36 cellular contexts compared by ENCODE assay signal in genomic region chr9:105841562-105841961, GRCh38.
"Had no signal": no experiment of that assay in that cellular context is flagged by ENCODE, and none has a peak within 500 bp of the region (broad histone marks: within the 10 kb centered on the region; RNA-seq: fewer than 3 reads in every experiment).

No MANE protein-coding gene starts in this region.

- H3K4me3 Mint-ChIP-seq: activated naive CD4-positive, alpha-beta T cell treated with anti-CD3 and anti-CD28 coated beads for 36 hours; activated naive CD4-positive, alpha-beta T cell treated with anti-CD3 and anti-CD28 coated beads, Interleukin-2, amount 10 ng/mL, durations not matched to agents 7 days and 5 days; activated naive CD4-positive, alpha-beta T cell treated with anti-CD3 and anti-CD28 coated beads, Interleukin-2, amount 50 U/mL, for 24 hours; activated naive CD8-positive, alpha-beta T cell; activated naive CD8-positive, alpha-beta T cell treated with anti-CD3 and anti-CD28 coated beads for 36 hours; activated naive CD8-positive, alpha-beta T cell treated with anti-CD3 and anti-CD28 coated beads, Interleukin-2, amount 10 ng/mL, durations not matched to agents 7 days and 5 days; activated naive CD8-positive, alpha-beta T cell treated with anti-CD3 and anti-CD28 coated beads, Interleukin-2, amount 50 U/mL, for 24 hours; activated T-cell treated with anti-CD3 and anti-CD28 coated beads, Interleukin-2, amount 50 U/mL, for 24 hours; activated T-cell treated with anti-CD3 and anti-CD28 coated beads, Interleukin-2, amount 50 U/mL, for 4 hours; activated T-cell treated with anti-CD3 and anti-CD28 coated beads, Interleukin-2, amount 50 U/mL, for 72 hours; activated T-helper 1 cell treated with anti-CD3 and anti-CD28 coated beads, Interleukin-12 subunit alpha, Interleukin-12 subunit beta, Interleukin-2, Interleukin-4 antibody, amounts not matched to agents 30 ng/mL and 10 ng/mL and 1 ng/mL, durations not matched to agents 14 hours and 24 hours and 36 hours; activated T-helper 17 cell treated with anti-CD3 and anti-CD28 coated beads, Interleukin-2, amount 50 U/mL, for 72 hours; brain; central memory CD8-positive, alpha-beta T cell had no signal

- DNase-seq: activated effector memory CD4-positive, alpha-beta T cell treated with anti-CD3 and anti-CD28 coated beads, Interleukin-2, amount 50 U/mL, for 16 hours; activated effector memory CD4-positive, alpha-beta T cell treated with Interleukin-2 at 50 U/mL for 16 hours; activated gamma-delta T cell; activated gamma-delta T cell treated with Interleukin-2 at 50 U/mL for 16 hours; activated naive CD4-positive, alpha-beta T cell; activated naive CD4-positive, alpha-beta T cell treated with anti-CD3 and anti-CD28 coated beads, Interleukin-2, amount 50 U/mL, for 16 hours; activated naive CD4-positive, alpha-beta T cell treated with Interleukin-2 at 50 U/mL for 16 hours; activated naive CD8-positive, alpha-beta T cell treated with anti-CD3 and anti-CD28 coated beads, Interleukin-2, amount 10 ng/mL, durations not matched to agents 7 days and 5 days; activated T-cell treated with anti-CD3 and anti-CD28 coated beads, Interleukin-2, amount 50 U/mL, for 1 hour; activated T-cell treated with anti-CD3 and anti-CD28 coated beads, Interleukin-2, amount 50 U/mL, for 24 hours; activated T-cell treated with anti-CD3 and anti-CD28 coated beads, Interleukin-2, amount 50 U/mL, for 4 hours; amniotic stem cell; aorta; central memory CD4-positive, alpha-beta T cell; cerebellar nuclear complex had no signal

- H3K27ac ChIP-seq: adrenal gland, ascending aorta, body of pancreas, brain microvascular endothelial cell, breast epithelium, cardiac muscle cell had no signal

- H3K9me3 Mint-ChIP-seq: activated naive CD4-positive, alpha-beta T cell treated with anti-CD3 and anti-CD28 coated beads for 36 hours; activated naive CD4-positive, alpha-beta T cell treated with anti-CD3 and anti-CD28 coated beads, Interleukin-2, amount 10 ng/mL, durations not matched to agents 7 days and 5 days; activated naive CD4-positive, alpha-beta T cell treated with anti-CD3 and anti-CD28 coated beads, Interleukin-2, amount 50 U/mL, for 24 hours; activated naive CD4-positive, alpha-beta T cell treated with anti-CD3 and anti-CD28 coated beads, Interleukin-2, amount 50 U/mL, for 72 hours; activated naive CD8-positive, alpha-beta T cell treated with anti-CD3 and anti-CD28 coated beads for 36 hours; activated naive CD8-positive, alpha-beta T cell treated with anti-CD3 and anti-CD28 coated beads, Interleukin-2, amount 10 ng/mL, durations not matched to agents 7 days and 5 days; activated naive CD8-positive, alpha-beta T cell treated with anti-CD3 and anti-CD28 coated beads, Interleukin-2, amount 50 U/mL, for 24 hours; activated T-cell treated with anti-CD3 and anti-CD28 coated beads, Interleukin-2, amount 50 U/mL, for 24 hours; activated T-cell treated with anti-CD3 and anti-CD28 coated beads, Interleukin-2, amount 50 U/mL, for 4 hours; activated T-cell treated with anti-CD3 and anti-CD28 coated beads, Interleukin-2, amount 50 U/mL, for 72 hours; activated T-helper 1 cell treated with anti-CD3 and anti-CD28 coated beads, Interleukin-12 subunit alpha, Interleukin-12 subunit beta, Interleukin-2, Interleukin-4 antibody, amounts not matched to agents 30 ng/mL and 10 ng/mL and 1 ng/mL, durations not matched to agents 14 hours and 24 hours and 36 hours; activated T-helper 17 cell treated with anti-CD3 and anti-CD28 coated beads, Interleukin-2, amount 50 U/mL, for 72 hours; activated T-helper 2 cell treated with anti-CD3 and anti-CD28 coated beads, Interferon-gamma antibody, Interleukin-2, Interleukin-4, amounts not matched to agents 10 μg/mL and 5 μg/mL and 100 μg/mL, durations not matched to agents 14 hours and 24 hours and 36 hours had no signal

- FAIRE-seq: astrocyte, bronchial epithelial cell had no signal

- H3K27ac Mint-ChIP-seq: activated naive CD4-positive, alpha-beta T cell treated with anti-CD3 and anti-CD28 coated beads for 36 hours; activated naive CD4-positive, alpha-beta T cell treated with anti-CD3 and anti-CD28 coated beads, Interleukin-2, amount 10 ng/mL, durations not matched to agents 7 days and 5 days; activated naive CD4-positive, alpha-beta T cell treated with anti-CD3 and anti-CD28 coated beads, Interleukin-2, amount 50 U/mL, for 24 hours; activated naive CD4-positive, alpha-beta T cell treated with anti-CD3 and anti-CD28 coated beads, Interleukin-2, amount 50 U/mL, for 72 hours; activated naive CD8-positive, alpha-beta T cell; activated naive CD8-positive, alpha-beta T cell treated with anti-CD3 and anti-CD28 coated beads for 36 hours; activated naive CD8-positive, alpha-beta T cell treated with anti-CD3 and anti-CD28 coated beads, Interleukin-2, amount 10 ng/mL, durations not matched to agents 7 days and 5 days; activated naive CD8-positive, alpha-beta T cell treated with anti-CD3 and anti-CD28 coated beads, Interleukin-2, amount 50 U/mL, for 24 hours; activated T-cell treated with anti-CD3 and anti-CD28 coated beads, Interleukin-2, amount 50 U/mL, for 24 hours; activated T-cell treated with anti-CD3 and anti-CD28 coated beads, Interleukin-2, amount 50 U/mL, for 72 hours; activated T-helper 1 cell treated with anti-CD3 and anti-CD28 coated beads, Interleukin-12 subunit alpha, Interleukin-12 subunit beta, Interleukin-2, Interleukin-4 antibody, amounts not matched to agents 30 ng/mL and 10 ng/mL and 1 ng/mL, durations not matched to agents 14 hours and 24 hours and 36 hours; activated T-helper 17 cell treated with anti-CD3 and anti-CD28 coated beads, Interleukin-2, amount 50 U/mL, for 72 hours; activated T-helper 2 cell treated with anti-CD3 and anti-CD28 coated beads, Interferon-gamma antibody, Interleukin-2, Interleukin-4, amounts not matched to agents 10 μg/mL and 5 μg/mL and 100 μg/mL, durations not matched to agents 14 hours and 24 hours and 36 hours; brain had no signal

- H3K27me3 Mint-ChIP-seq: activated naive CD4-positive, alpha-beta T cell treated with anti-CD3 and anti-CD28 coated beads, Interleukin-2, amount 10 ng/mL, durations not matched to agents 7 days and 5 days; activated naive CD4-positive, alpha-beta T cell treated with anti-CD3 and anti-CD28 coated beads, Interleukin-2, amount 50 U/mL, for 24 hours; activated naive CD8-positive, alpha-beta T cell; activated naive CD8-positive, alpha-beta T cell treated with anti-CD3 and anti-CD28 coated beads for 36 hours; activated naive CD8-positive, alpha-beta T cell treated with anti-CD3 and anti-CD28 coated beads, Interleukin-2, amount 50 U/mL, for 24 hours; activated T-cell treated with anti-CD3 and anti-CD28 coated beads, Interleukin-2, amount 50 U/mL, for 24 hours; activated T-helper 17 cell treated with anti-CD3 and anti-CD28 coated beads, Interleukin-2, amount 50 U/mL, for 72 hours had no signal

- H3K4me1 ChIP-seq: adrenal gland, ascending aorta, body of pancreas, breast epithelium had no signal

- H3K4me3 ChIP-seq: adrenal gland, ascending aorta, body of pancreas, breast epithelium, cardiac muscle cell had no signal

- H3K9me3 ChIP-seq: adrenal gland, ascending aorta, body of pancreas, breast epithelium had no signal

- H3K36me3 Mint-ChIP-seq: activated naive CD4-positive, alpha-beta T cell treated with anti-CD3 and anti-CD28 coated beads, Interleukin-2, amount 10 ng/mL, durations not matched to agents 7 days and 5 days; activated naive CD4-positive, alpha-beta T cell treated with anti-CD3 and anti-CD28 coated beads, Interleukin-2, amount 50 U/mL, for 24 hours; activated naive CD4-positive, alpha-beta T cell treated with anti-CD3 and anti-CD28 coated beads, Interleukin-2, amount 50 U/mL, for 72 hours; activated naive CD8-positive, alpha-beta T cell; activated naive CD8-positive, alpha-beta T cell treated with anti-CD3 and anti-CD28 coated beads for 36 hours; activated naive CD8-positive, alpha-beta T cell treated with anti-CD3 and anti-CD28 coated beads, Interleukin-2, amount 10 ng/mL, durations not matched to agents 7 days and 5 days; brain had no signal

- ATAC-seq: activated naive CD4-positive, alpha-beta T cell treated with anti-CD3 and anti-CD28 coated beads, Interleukin-2, amount 50 U/mL, for 72 hours; activated naive CD8-positive, alpha-beta T cell treated with anti-CD3 and anti-CD28 coated beads, Interleukin-2, amount 50 U/mL, for 24 hours; activated T-cell treated with anti-CD3 and anti-CD28 coated beads, Interleukin-2, amount 50 U/mL, for 4 hours; activated T-cell treated with anti-CD3 and anti-CD28 coated beads, Interleukin-2, amount 50 U/mL, for 72 hours; activated T-helper 17 cell treated with anti-CD3 and anti-CD28 coated beads, Interleukin-2, amount 50 U/mL, for 72 hours; body of pancreas had no signal

- H3K4me1 Mint-ChIP-seq: activated naive CD4-positive, alpha-beta T cell treated with anti-CD3 and anti-CD28 coated beads, Interleukin-2, amount 10 ng/mL, durations not matched to agents 7 days and 5 days; activated naive CD4-positive, alpha-beta T cell treated with anti-CD3 and anti-CD28 coated beads, Interleukin-2, amount 50 U/mL, for 24 hours; activated naive CD8-positive, alpha-beta T cell treated with anti-CD3 and anti-CD28 coated beads for 36 hours; activated naive CD8-positive, alpha-beta T cell treated with anti-CD3 and anti-CD28 coated beads, Interleukin-2, amount 10 ng/mL, durations not matched to agents 7 days and 5 days; activated naive CD8-positive, alpha-beta T cell treated with anti-CD3 and anti-CD28 coated beads, Interleukin-2, amount 50 U/mL, for 24 hours; activated T-helper 17 cell treated with anti-CD3 and anti-CD28 coated beads, Interleukin-2, amount 50 U/mL, for 72 hours; central memory CD8-positive, alpha-beta T cell had no signal
